8 cellular contexts compared by ENCODE assay signal in the genomic region with DNA sequence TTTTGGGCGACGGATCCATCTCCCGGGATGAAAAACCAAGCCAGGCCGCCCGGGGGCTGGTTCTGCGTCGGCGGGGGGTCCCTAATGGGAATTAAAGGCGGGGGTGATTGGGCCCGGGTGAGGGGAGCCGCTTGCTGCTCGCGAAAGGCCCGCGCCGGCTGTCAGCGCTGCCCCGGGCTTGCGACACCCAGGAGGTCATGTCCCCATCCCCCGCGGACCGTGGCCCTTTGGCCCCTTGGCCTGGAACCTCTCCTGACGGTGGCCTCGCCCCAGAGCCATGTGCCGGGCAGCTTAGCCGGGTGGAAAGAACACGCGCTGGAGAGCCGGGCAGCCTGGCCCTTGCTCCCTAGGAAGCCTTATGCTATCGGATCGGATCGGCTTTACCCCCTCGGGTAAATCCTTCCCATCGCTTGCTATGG. TPM values are rescaled to one million over a fixed set of nuclear protein-coding genes. Genes with fewer than 3 reads are reported as not detected.
DNase-seq lines count a peak whose midpoint lies in the region; ATAC-seq and TF ChIP-seq lines count a peak whose summit lies in the region.
"Not testable (repeated sequence)": the region's sequence is repeated elsewhere in the genome, so short reads cannot be mapped to it uniquely, and the experiment has no call there.

No MANE protein-coding gene starts in this region.

- H3K4me1 Mint-ChIP-seq in activated naive CD4-positive, alpha-beta T cell treated with anti-CD3 and anti-CD28 coated beads for 36 hours (ENCODE audit: low read depth), result not testable (repeated sequence)

- H3K36me3 ChIP-seq in SJSA1, left lung, prostate gland, tibial nerve: not testable (repeated sequence)

- peak overlapping the region; percentile 95 for H3K27ac Mint-ChIP-seq in activated naive CD4-positive, alpha-beta T cell treated with anti-CD3 and anti-CD28 coated beads for 36 hours

- 1% methylated on average over 9 of the region's 34 CpGs for WGBS in prostate gland
- 0 to 2% methylated on average over 6 to 8 of the region's 34 CpGs for WGBS in tibial nerve, 2 donors

- intact Hi-C loops in activated naive CD4-positive, alpha-beta T cell treated with anti-CD3 and anti-CD28 coated beads for 36 hours (cut with micrococcal nuclease); left lung (cut with DNase I); prostate gland (cut with DNase I): not testable (repeated sequence)

- CTCF ChIA-PET in activated naive CD4-positive, alpha-beta T cell treated with anti-CD3 and anti-CD28 coated beads for 36 hours (lab: Charles Lee), result not testable (repeated sequence)

- not testable (repeated sequence) for H3K9me3 Mint-ChIP-seq in activated naive CD4-positive, alpha-beta T cell treated with anti-CD3 and anti-CD28 coated beads for 36 hours

- not testable (repeated sequence) for TF ChIP-seq POLR2A in prostate gland (IDR thresholded peaks at IDR 0.05); tibial nerve (IDR thresholded peaks at IDR 0.05)

- not testable (repeated sequence) for H3K27me3 ChIP-seq in SJSA1 (replicated peaks); left lung; prostate gland (replicated peaks; ENCODE audit: insufficient read depth); tibial nerve

- H3K9me3 ChIP-seq in SJSA1 (replicated peaks); left lung; prostate gland; tibial nerve: not testable (repeated sequence)

- not testable (repeated sequence) for TF ChIP-seq CTCF in epithelial cell of esophagus (IDR thresholded peaks at IDR 0.05; ENCODE audit: insufficient read depth, low read depth, low read length, missing control alignments); left lung (IDR thresholded peaks at IDR 0.05); prostate gland (IDR thresholded peaks at IDR 0.05); tibial nerve (IDR thresholded peaks at IDR 0.05)

- H3K4me3 ChIP-seq in GM08714 (ENCODE audit: low read length) (peak overlapping the region; percentile 75; the same call in 1 of the 2 replicates), SJSA1 (peak overlapping the region; percentile 21; the same call in 1 of the 2 replicates), epithelial cell of esophagus (ENCODE audit: low read length) (peak overlapping the region; percentile 58), left lung (peak overlapping the region; percentile 56 to 61), prostate gland (peak overlapping the region; percentile 48 to 60), tibial nerve (peak overlapping the region; percentile 65 to 78 (median 74))

- ATAC-seq in HG02870 (IDR thresholded peaks at IDR 0.05; ENCODE audit: unreplicated experiment) (peak; percentile 2), left lung (peak; percentile 62)

- not testable (repeated sequence) for H3K36me3 Mint-ChIP-seq in activated naive CD4-positive, alpha-beta T cell treated with anti-CD3 and anti-CD28 coated beads for 36 hours (ENCODE audit: low read depth)

- not testable (repeated sequence) for H3K4me1 ChIP-seq in SJSA1 (replicated peaks); left lung; prostate gland (replicated peaks); tibial nerve

- peak overlapping the region; percentile 87 for H3K4me3 Mint-ChIP-seq in activated naive CD4-positive, alpha-beta T cell treated with anti-CD3 and anti-CD28 coated beads for 36 hours

- TF ChIP-seq EP300 in tibial nerve (IDR thresholded peaks at IDR 0.05), result not testable (repeated sequence)

- DNase-seq in SJSA1 (ENCODE audit: low read depth in 1 of 2, low spot score in 2 of 2) (peak in 1 of 2 experiments; percentile 48), left lung (peak; percentile 52 to 78), tibial nerve (ENCODE audit: low spot score in 2 of 2) (peak; percentile 22 to 27)
- DNase-seq in activated naive CD4-positive, alpha-beta T cell treated with anti-CD3 and anti-CD28 coated beads for 36 hours, result peak; percentile 24
- DNase-seq in epithelial cell of esophagus (ENCODE audit: low read depth); prostate gland (ENCODE audit: low spot score): not testable (repeated sequence)

- H3K27ac ChIP-seq in SJSA1, result not testable (repeated sequence)
- H3K27ac ChIP-seq in left lung, result peak overlapping the region; percentile 94
- H3K27ac ChIP-seq in prostate gland, result peak overlapping the region; percentile 89 to 90
- peak overlapping the region; percentile 91 to 98 (median 94) for H3K27ac ChIP-seq in tibial nerve

- not testable (repeated sequence) for H3K27me3 Mint-ChIP-seq in activated naive CD4-positive, alpha-beta T cell treated with anti-CD3 and anti-CD28 coated beads for 36 hours (ENCODE audit: low read depth)

RNA-seq across cellular contexts. Expression of gene PLGLB1, which starts 55.4 kb away (rescaled TPM):
- total RNA-seq in SJSA1 (2014; rRNA removed; shearing (Covaris generic)), result 0.56 TPM in 1 of 2 replicates, not detected in the other
- total RNA-seq in activated naive CD4-positive, alpha-beta T cell treated with anti-CD3 and anti-CD28 coated beads for 36 hours, result under 1 TPM in 1 of 2 experiments, not detected in 1; 0.37 TPM
- 1 to 10 TPM; 1.3 to 2.6 TPM for total RNA-seq in left lung
- total RNA-seq in prostate gland, result 1 to 10 TPM; 1.5 to 2.1 TPM
- total RNA-seq in tibial nerve, result 10 to 100 TPM in 1 of 4 donors, 1 to 10 TPM in 1, not detected in 2; 3.6 to 11.4 TPM

Comparison
In these comparisons a context has a peak if more than half of its experiments do, and no peak if none do; other contexts are left out.
1. H3K4me3 ChIP-seq: peak in every context shown above with its lines; median percentile 75 in GM08714; 74 in tibial nerve; 58 in left lung; 58 in epithelial cell of esophagus; 54 in prostate gland; 21 in SJSA1.